ENCODE assay signal across 8 cellular contexts in the genomic region with DNA sequence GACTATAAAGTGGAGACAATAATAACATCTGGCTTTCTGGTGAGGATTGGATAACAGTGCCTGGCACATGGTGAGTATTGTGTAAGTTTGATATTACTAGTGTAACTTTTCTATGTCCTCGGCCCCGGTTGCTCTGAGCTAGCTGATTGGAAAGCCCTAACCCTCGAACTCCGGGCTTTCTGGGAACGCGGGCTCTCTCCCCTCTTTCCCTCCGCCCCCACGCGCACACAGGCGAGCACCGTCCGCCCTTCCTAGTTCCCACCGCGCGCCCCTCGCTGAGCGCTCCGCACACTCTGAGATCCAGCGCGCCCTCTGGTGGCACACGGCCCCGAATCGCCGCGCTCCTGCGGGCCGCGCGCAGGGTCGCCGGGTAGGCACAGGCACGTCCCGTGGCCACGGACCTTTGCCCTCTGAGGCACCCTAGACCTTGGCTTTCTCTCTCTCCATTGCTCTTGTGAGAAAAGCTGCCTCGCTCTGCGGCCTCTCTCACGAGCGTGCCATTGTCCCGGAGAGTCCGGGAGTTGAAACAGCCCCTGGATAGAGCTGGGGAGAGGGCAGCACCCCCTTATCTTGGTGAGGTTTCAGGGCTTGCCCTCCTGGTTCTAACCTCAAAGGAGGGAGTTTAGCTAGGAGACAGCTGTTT. TPM values are rescaled to one million over a fixed set of nuclear protein-coding genes. Genes with fewer than 3 reads are reported as not detected.
DNase-seq lines count a peak whose midpoint lies in the region; ATAC-seq and TF ChIP-seq lines count a peak whose summit lies in the region.

No MANE protein-coding gene starts in this region.

- WGBS in heart left ventricle, 4 donors: 7 to 9% (median 7%) methylated on average over 38 to 40 of the region's 40 CpGs
- 6 to 7% methylated on average over 40 of the region's 40 CpGs for WGBS in sigmoid colon, 2 donors

- no peaks in the 10 kb centered on the region for H3K9me3 ChIP-seq in heart left ventricle
- no peaks in the 10 kb centered on the region for H3K9me3 ChIP-seq in sigmoid colon

- CTCF ChIA-PET in RWPE1 (lab: Yijun Ruan, JAX): interaction anchor here (0.6 to 1.8 kb wide), 18 partner anchors 9 to 861 kb away, joined by 3 to 7 read pairs (median 4); no protein-coding TSS in a partner anchor
- CTCF ChIA-PET in activated naive CD4-positive, alpha-beta T cell treated with anti-CD3 and anti-CD28 coated beads, Interleukin-2, amount 10 ng/mL, durations not matched to agents 7 days and 5 days (lab: Charles Lee): interaction anchor here (0.8 to 3.3 kb wide), 17 partner anchors 9 to 643 kb away, joined by 3 to 50 read pairs (median 5); no protein-coding TSS in a partner anchor

- ATAC-seq in HG03342 (IDR thresholded peaks at IDR 0.05; ENCODE audit: unreplicated experiment) (peak; percentile 55), heart left ventricle (peak; percentile 44 to 78 (median 64)), HG03159 (IDR thresholded peaks at IDR 0.05; ENCODE audit: unreplicated experiment) (no peak)

- peaks cover 58% of the 10 kb centered on the region for H3K27me3 Mint-ChIP-seq in activated naive CD4-positive, alpha-beta T cell treated with anti-CD3 and anti-CD28 coated beads, Interleukin-2, amount 10 ng/mL, durations not matched to agents 7 days and 5 days

- no peaks in the 10 kb centered on the region for H3K36me3 ChIP-seq in heart left ventricle
- H3K36me3 ChIP-seq in sigmoid colon: no peaks in the 10 kb centered on the region

- POLR2A ChIA-PET in RWPE1 (lab: Yijun Ruan, JAX; ENCODE audit: low non-redundant PET): no interaction called here

- H3K4me3 Mint-ChIP-seq in activated naive CD4-positive, alpha-beta T cell treated with anti-CD3 and anti-CD28 coated beads, Interleukin-2, amount 10 ng/mL, durations not matched to agents 7 days and 5 days: no peak overlapping the region

- H3K4me1 Mint-ChIP-seq in activated naive CD4-positive, alpha-beta T cell treated with anti-CD3 and anti-CD28 coated beads, Interleukin-2, amount 10 ng/mL, durations not matched to agents 7 days and 5 days: peaks cover 4% of the 10 kb centered on the region

- H3K36me3 Mint-ChIP-seq in activated naive CD4-positive, alpha-beta T cell treated with anti-CD3 and anti-CD28 coated beads, Interleukin-2, amount 10 ng/mL, durations not matched to agents 7 days and 5 days: no peaks in the 10 kb centered on the region

- H3K27ac Mint-ChIP-seq in activated naive CD4-positive, alpha-beta T cell treated with anti-CD3 and anti-CD28 coated beads, Interleukin-2, amount 10 ng/mL, durations not matched to agents 7 days and 5 days: no peak overlapping the region

- peak; percentile 88 for TF ChIP-seq CTCF in RWPE1 (conservative IDR thresholded peaks at IDR 0.05; ENCODE audit: low read depth)
- TF ChIP-seq CTCF in heart left ventricle (IDR thresholded peaks at IDR 0.05): peak; percentile 73 to 95 (median 89)
- peak; percentile 66 to 87 (median 74) for TF ChIP-seq CTCF in sigmoid colon (IDR thresholded peaks at IDR 0.05)

- DNase-seq in DMS79 treated with DMSO at 0.1 percent for 48 hours (lab: John Stamatoyannopoulos, UW): peak; percentile 62
- peak; percentile 37 for DNase-seq in RWPE1 (ENCODE audit: low spot score)
- DNase-seq in activated naive CD4-positive, alpha-beta T cell treated with anti-CD3 and anti-CD28 coated beads, Interleukin-2, amount 10 ng/mL, durations not matched to agents 7 days and 5 days: peak; percentile 65
- DNase-seq in heart left ventricle: peak; percentile 37 to 74 (median 56)
- no peak for DNase-seq in sigmoid colon
- DNase-seq in dedifferentiated amniotic fluid mesenchymal stem cell (ENCODE audit: extremely low spot score): no peak

- H3K27ac ChIP-seq in RWPE1: no peak overlapping the region
- no peak overlapping the region for H3K27ac ChIP-seq in heart left ventricle
- no peak overlapping the region for H3K27ac ChIP-seq in sigmoid colon

- TF ChIP-seq POLR2A in heart left ventricle (IDR thresholded peaks at IDR 0.05) (no peak), sigmoid colon (IDR thresholded peaks at IDR 0.05) (no peak)

- no peak for TF ChIP-seq EP300 in sigmoid colon (IDR thresholded peaks at IDR 0.05)

- H3K27me3 ChIP-seq in heart left ventricle: peaks cover 0 to 7% (median 0%) of the 10 kb centered on the region in 9 donors
- peaks cover 0 to 7% (median 4%) of the 10 kb centered on the region in 3 donors for H3K27me3 ChIP-seq in sigmoid colon

- no peaks in the 10 kb centered on the region for H3K9me3 Mint-ChIP-seq in activated naive CD4-positive, alpha-beta T cell treated with anti-CD3 and anti-CD28 coated beads, Interleukin-2, amount 10 ng/mL, durations not matched to agents 7 days and 5 days

- H3K4me1 ChIP-seq in heart left ventricle (peaks cover 0 to 27% (median 11%) of the 10 kb centered on the region in 12 donors), sigmoid colon (peaks cover 0 to 10% (median 6%) of the 10 kb centered on the region in 4 donors)

- H3K4me3 ChIP-seq in heart left ventricle: peak overlapping the region in 10 of 12 donors; percentile 2 to 40 (median 29)
- H3K4me3 ChIP-seq in sigmoid colon: peak overlapping the region in 3 of 4 donors; percentile 28 to 41 (median 30)

- intact Hi-C loops in heart left ventricle (cut with DNase I): loop anchor here (2.0 to 10.0 kb wide), 5 partner anchors 42 to 648 kb away; no protein-coding TSS in a partner anchor
- intact Hi-C loops in sigmoid colon (cut with DNase I): loop anchor here (1.0 to 10.0 kb wide), 3 partner anchors 295 to 648 kb away; no protein-coding TSS in a partner anchor

RNA-seq across cellular contexts. Expression of a gene that starts 23.2 kb away (rescaled TPM):
- 10 to 100 TPM in 2 of 9 donors, 1 to 10 TPM in 7; 4.1 to 16.9 (median 8.2) TPM for total RNA-seq in heart left ventricle
- polyA plus RNA-seq in heart left ventricle: 1 to 10 TPM; 6.5 to 7.1 TPM
- under 1 TPM in 1 of 4 donors, not detected in 3; under 0.01 TPM for total RNA-seq in sigmoid colon
- polyA plus RNA-seq in sigmoid colon: under 1 TPM in 1 of 3 donors, not detected in 2; 0.04 TPM

Comparison
In these comparisons a context has a peak if more than half of its experiments do, and no peak if none do; other contexts are left out.
1. DNase-seq: peak in DMS79 treated with DMSO at 0.1 percent for 48 hours (single experiment), RWPE1 (single experiment), activated naive CD4-positive, alpha-beta T cell treated with anti-CD3 and anti-CD28 coated beads, Interleukin-2, amount 10 ng/mL, durations not matched to agents 7 days and 5 days (single experiment) and heart left ventricle (5 of 5); none in sigmoid colon (single experiment) and dedifferentiated amniotic fluid mesenchymal stem cell (single experiment).
2. RNA of a gene that starts 23.2 kb away (total RNA-seq): 4.1 to 16.9 TPM in heart left ventricle; under 0.01 TPM in sigmoid colon; every median in the first group is over 4 times any median in the second.
3. Peak in every context shown above with its lines, with median percentiles within 50 percentile points of each other: CTCF ChIP-seq.